Comparison of ENCODE assay signal across 15 cellular contexts in genomic region chr3:88034463-88034862, GRCh38.
"Had no signal": no experiment of that assay in that cellular context is flagged by ENCODE, and none has a peak within 500 bp of the region (broad histone marks: within the 10 kb centered on the region; RNA-seq: fewer than 3 reads in every experiment).

No MANE protein-coding gene starts in this region.

- H3K27me3 ChIP-seq: gastrocnemius medialis, heart right ventricle, testis had no signal

- H3K4me1 ChIP-seq: testis had no signal

- DNase-seq: activated CD4-positive, alpha-beta memory T cell treated with anti-CD3 and anti-CD28 coated beads for 36 hours; activated gamma-delta T cell; activated T-cell treated with anti-CD3 and anti-CD28 coated beads, Interleukin-2, amount 50 U/mL, for 4 hours; gastrocnemius medialis; heart right ventricle; mammary epithelial cell; naive thymus-derived CD8-positive, alpha-beta T cell; posterior cingulate gyrus; stimulated activated CD4-positive, alpha-beta T cell treated with anti-CD3 and anti-CD28 coated beads, Interleukin-15, amount 100 ng/mL, for 24 hours; stimulated activated CD4-positive, alpha-beta T cell treated with anti-CD3 and anti-CD28 coated beads, Interleukin-4, amount 100 ng/mL, for 24 hours; stimulated activated naive CD8-positive, alpha-beta T cell treated with anti-CD3 and anti-CD28 coated beads, Interleukin-15, amount 100 ng/mL, for 72 hours; testis had no signal

- H3K9me3 ChIP-seq: gastrocnemius medialis, heart right ventricle, testis had no signal

- H3K36me3 ChIP-seq: gastrocnemius medialis, heart right ventricle had no signal

- FAIRE-seq: astrocyte, colon, islet of Langerhans had no signal

- H3K4me3 ChIP-seq: gastrocnemius medialis, heart right ventricle, testis had no signal

- H3K27ac ChIP-seq: gastrocnemius medialis, heart right ventricle, testis had no signal

- ATAC-seq: activated T-cell treated with anti-CD3 and anti-CD28 coated beads, Interleukin-2, amount 50 U/mL, for 4 hours; gastrocnemius medialis; heart right ventricle; naive thymus-derived CD8-positive, alpha-beta T cell; stimulated activated naive CD8-positive, alpha-beta T cell treated with anti-CD3 and anti-CD28 coated beads, Interleukin-15, amount 100 ng/mL, for 72 hours had no signal
